Comparison of ENCODE assay signal across 9 cellular contexts in the genomic region with DNA sequence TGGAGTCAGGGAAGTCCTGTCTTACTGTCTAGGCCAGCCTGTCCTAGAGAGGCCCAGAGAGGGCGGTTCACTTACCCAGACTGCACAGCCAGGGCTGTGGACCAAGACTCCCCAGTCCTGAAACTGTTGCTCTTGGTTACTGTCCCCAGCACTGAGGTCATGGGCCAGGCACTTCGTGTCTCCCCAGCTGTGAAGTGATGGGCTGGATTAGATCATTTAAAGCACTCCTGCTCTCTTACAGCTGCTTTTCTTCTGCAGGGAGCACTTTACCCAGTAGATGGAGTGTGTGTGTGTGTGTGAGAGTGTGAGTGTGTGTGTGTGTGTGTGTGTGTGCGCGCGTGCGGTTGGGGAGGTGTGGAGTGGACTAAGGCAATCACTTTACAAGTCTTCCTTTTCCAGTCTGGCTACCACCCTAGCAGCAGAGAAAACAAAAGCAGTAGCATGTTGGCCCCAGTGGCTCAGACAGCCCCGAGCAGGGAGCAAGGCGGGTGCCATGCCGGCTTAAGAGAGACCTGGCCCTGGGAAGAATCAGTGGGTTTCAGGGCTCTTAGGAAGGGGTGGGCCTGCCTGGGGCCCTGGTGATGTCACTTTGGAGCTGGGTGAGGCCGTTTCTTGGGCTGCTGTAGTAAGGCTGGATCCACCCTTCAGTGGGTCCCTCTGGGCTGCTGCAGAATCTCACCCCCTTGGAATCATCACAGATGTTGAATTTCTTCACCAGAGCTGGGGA. TPM values are rescaled to one million over a fixed set of nuclear protein-coding genes. Genes with fewer than 3 reads are reported as not detected.
DNase-seq lines count a peak whose midpoint lies in the region; ATAC-seq, FAIRE-seq and TF ChIP-seq lines count a peak whose summit lies in the region.
"Had no signal": no experiment of that assay in that cellular context is flagged by ENCODE, and none has a peak within 500 bp of the region (broad histone marks: within the 10 kb centered on the region; RNA-seq: fewer than 3 reads in every experiment).

No MANE protein-coding gene starts in this region.

- TF ChIP-seq POLR2A in gastroesophageal sphincter (IDR thresholded peaks at IDR 0.05), result no peak

- H3K4me3 Mint-ChIP-seq in activated T-cell treated with anti-CD3 and anti-CD28 coated beads, Interleukin-2, amount 50 U/mL, for 4 hours, result no peak overlapping the region
- H3K4me3 Mint-ChIP-seq: activated naive CD4-positive, alpha-beta T cell treated with anti-CD3 and anti-CD28 coated beads, Interleukin-2, amount 50 U/mL, for 24 hours had no signal

- H3K36me3 ChIP-seq in SK-N-SH (replicated peaks in 1 of 2; ENCODE audit: control insufficient read depth in 1 of 2, insufficient read depth in 2 of 2, low read length in 1 of 2) (no peaks in the 10 kb centered on the region), gastroesophageal sphincter (peaks cover 0 to 4% of the 10 kb centered on the region in 2 donors), small intestine (ENCODE audit: control insufficient read depth in 2 of 2, insufficient read depth in 2 of 2, low read length in 2 of 2) (no peaks in the 10 kb centered on the region), Karpas-422 (ENCODE audit: insufficient read depth, low read length) (no peaks in the 10 kb centered on the region)

- peaks cover 7 to 15% of the 10 kb centered on the region in 2 experiments; a peak in 1 of 4 replicates for H3K4me1 ChIP-seq in SK-N-SH (ENCODE audit: control insufficient read depth in 1 of 2, insufficient read depth in 2 of 2, low read depth in 1 of 2, low read length in 1 of 2)
- peaks cover 2 to 84% (median 26%) of the 10 kb centered on the region in 3 donors for H3K4me1 ChIP-seq in gastroesophageal sphincter
- peaks cover 9 to 14% of the 10 kb centered on the region in 2 donors for H3K4me1 ChIP-seq in small intestine (ENCODE audit: control insufficient read depth in 2 of 2, insufficient read depth in 1 of 2, low read depth in 1 of 2, low read length in 1 of 2)
- H3K4me1 ChIP-seq in Karpas-422 (ENCODE audit: low read length), result no peaks in the 10 kb centered on the region

- H3K36me3 Mint-ChIP-seq in activated T-cell treated with anti-CD3 and anti-CD28 coated beads, Interleukin-2, amount 50 U/mL, for 4 hours (ENCODE audit: insufficient read depth), result peaks cover 7% of the 10 kb centered on the region
- H3K36me3 Mint-ChIP-seq: activated naive CD4-positive, alpha-beta T cell treated with anti-CD3 and anti-CD28 coated beads, Interleukin-2, amount 50 U/mL, for 24 hours had no signal

- TF ChIP-seq RAD21 in SK-N-SH (IDR thresholded peaks at IDR 0.05; ENCODE audit: low read length), result peak; percentile 13; the same call in 1 of the 2 replicates

- 73% methylated on average over 8 of the region's 10 CpGs for WGBS in SK-N-SH (ENCODE audit: low lambda C conversion rate)
- 32% methylated on average over 3 of the region's 10 CpGs; no CpG with 5 or more reads in 1 of the 2 donors for WGBS in gastroesophageal sphincter (ENCODE audit: low coverage in 1 of 2), 2 donors
- WGBS in small intestine, 3 donors, result 20 to 33% (median 31%) methylated on average over 9 to 10 of the region's 10 CpGs

- H3K4me3 ChIP-seq in SK-N-SH (ENCODE audit: low read depth in 2 of 2, low read length in 1 of 2) (peak overlapping the region in 1 of 2 experiments; percentile 81; a peak in 1 of 4 replicates), gastroesophageal sphincter (peak overlapping the region; percentile 76 to 83), small intestine (ENCODE audit: low read depth in 1 of 2, low read length in 2 of 2) (peak overlapping the region in 1 of 2 donors; percentile 97), Karpas-422 (ENCODE audit: low read length) (no peak overlapping the region)

- H3K27me3 ChIP-seq in SK-N-SH (ENCODE audit: insufficient read depth) (no peaks in the 10 kb centered on the region), gastroesophageal sphincter (no peaks in the 10 kb centered on the region), small intestine (ENCODE audit: control insufficient read depth in 2 of 2, insufficient read depth in 2 of 2, low read length in 2 of 2) (no peaks in the 10 kb centered on the region), Karpas-422 (ENCODE audit: low read length) (no peaks in the 10 kb centered on the region)

- TF ChIP-seq CTCF in SK-N-SH (IDR thresholded peaks at IDR 0.05) (no peak; the same call in 1 of the 2 replicates), gastroesophageal sphincter (IDR thresholded peaks at IDR 0.05) (peak in 2 of 4 experiments; percentile 48 to 53)

- POLR2A ChIA-PET in SK-N-SH (lab: Yijun Ruan, JAX), result no interaction called here

- peak overlapping the region in 1 of 2 experiments; percentile 52; a peak in 1 of 4 replicates for H3K27ac ChIP-seq in SK-N-SH (ENCODE audit: low read depth in 2 of 2, low read length in 1 of 2)
- H3K27ac ChIP-seq in gastroesophageal sphincter, result peak overlapping the region; percentile 14 to 99 (median 96)
- H3K27ac ChIP-seq in small intestine (ENCODE audit: low read depth in 1 of 2, low read length in 1 of 2), result peak overlapping the region; percentile 70 to 85
- H3K27ac ChIP-seq in Karpas-422 (ENCODE audit: low read length), result no peak overlapping the region

- no peaks in the 10 kb centered on the region for H3K9me2 ChIP-seq in SK-N-SH
- H3K9me2 ChIP-seq in Karpas-422 (replicated peaks; ENCODE audit: insufficient read depth, low read length), result no peaks in the 10 kb centered on the region

- peaks cover 18% of the 10 kb centered on the region for H3K4me1 Mint-ChIP-seq in activated T-cell treated with anti-CD3 and anti-CD28 coated beads, Interleukin-2, amount 50 U/mL, for 4 hours (ENCODE audit: low read depth)

- H3K9ac ChIP-seq in SK-N-SH (no peak overlapping the region; the same call in 1 of the 2 replicates), Karpas-422 (ENCODE audit: low read length) (no peak overlapping the region)

- peaks cover 2% of the 10 kb centered on the region for H3K27me3 Mint-ChIP-seq in activated T-cell treated with anti-CD3 and anti-CD28 coated beads, Interleukin-2, amount 50 U/mL, for 4 hours (ENCODE audit: low read depth)
- H3K27me3 Mint-ChIP-seq: activated naive CD4-positive, alpha-beta T cell treated with anti-CD3 and anti-CD28 coated beads, Interleukin-2, amount 50 U/mL, for 24 hours had no signal

- TF ChIP-seq EP300 in SK-N-SH (IDR thresholded peaks at IDR 0.05; ENCODE audit: borderline replicate concordance in 1 of 2, low read depth in 1 of 2, low read length in 1 of 2) (no peak), gastroesophageal sphincter (IDR thresholded peaks at IDR 0.05) (no peak)

- peaks cover 21% of the 10 kb centered on the region for H3F3A ChIP-seq in SK-N-SH (replicated peaks; ENCODE audit: insufficient read depth)

- H3K79me2 ChIP-seq in SK-N-SH (ENCODE audit: insufficient read depth), result peaks cover 53% of the 10 kb centered on the region
- H3K79me2 ChIP-seq in Karpas-422 (ENCODE audit: low read length), result no peaks in the 10 kb centered on the region

- DNase-seq in activated T-cell treated with anti-CD3 and anti-CD28 coated beads, Interleukin-2, amount 50 U/mL, for 4 hours, result no peak
- no peak for DNase-seq in activated T-cell treated with anti-CD3 and anti-CD28 coated beads, Interleukin-2, amount 50 U/mL, for 1 hour
- DNase-seq in SK-N-SH (no peak), small intestine (peak; percentile 69), Karpas-422 (no peak), NCI-H1105 treated with DMSO at 0.1 percent for 48 hours (lab: John Stamatoyannopoulos, UW) (no peak)
- DNase-seq in stimulated activated CD8-positive, alpha-beta memory T cell treated with anti-CD3 and anti-CD28 coated beads, Interleukin-4, amount 100 ng/mL, for 48 hours, result no peak

- H2AFZ ChIP-seq in SK-N-SH (ENCODE audit: low read depth) (no peak overlapping the region), Karpas-422 (ENCODE audit: low read length) (no peak overlapping the region)

- CTCF ChIA-PET in SK-N-SH (lab: Yijun Ruan, JAX), result interaction anchor here (0.8 to 1.0 kb wide), 3 partner anchors 9 to 201 kb away, joined by 3 to 4 read pairs (median 3); no protein-coding TSS in a partner anchor

- H3K4me2 ChIP-seq in SK-N-SH, result peak overlapping the region; percentile 84
- no peak overlapping the region for H3K4me2 ChIP-seq in Karpas-422 (ENCODE audit: low read depth, low read length, poor library complexity, severe bottlenecking)

- H3K9me3 ChIP-seq in SK-N-SH (no peaks in the 10 kb centered on the region), gastroesophageal sphincter (no peaks in the 10 kb centered on the region), small intestine (ENCODE audit: control insufficient read depth, low read depth) (no peaks in the 10 kb centered on the region), Karpas-422 (ENCODE audit: low read length) (no peaks in the 10 kb centered on the region)

- FAIRE-seq in small intestine (lab: Jason Lieb, UNC), result no peak

- H3K9me3 Mint-ChIP-seq in activated T-cell treated with anti-CD3 and anti-CD28 coated beads, Interleukin-2, amount 50 U/mL, for 4 hours, result no peaks in the 10 kb centered on the region
- H3K9me3 Mint-ChIP-seq: activated naive CD4-positive, alpha-beta T cell treated with anti-CD3 and anti-CD28 coated beads, Interleukin-2, amount 50 U/mL, for 24 hours had no signal

- peak; percentile 8 to 17 for ATAC-seq in activated T-cell treated with anti-CD3 and anti-CD28 coated beads, Interleukin-2, amount 50 U/mL, for 4 hours
- peak; percentile 26 for ATAC-seq in gastroesophageal sphincter

- peaks cover 16% of the 10 kb centered on the region for H4K20me1 ChIP-seq in SK-N-SH (ENCODE audit: insufficient read depth)
- no peaks in the 10 kb centered on the region for H4K20me1 ChIP-seq in Karpas-422 (ENCODE audit: insufficient read depth, low read depth, low read length)

TF ChIP-seq in SK-N-SH, 30 proteins besides CTCF, POLR2A, EP300 and RAD21 (continues in another document):
- TF ChIP-seq TCF12 (IDR thresholded peaks at IDR 0.05) (no peak), FOXJ3 (CRISPR knock-in tag; IDR thresholded peaks at IDR 0.05) (no peak), FOSL2 (IDR thresholded peaks at IDR 0.05; ENCODE audit: borderline replicate concordance, low read depth) (no peak), RXRA (IDR thresholded peaks at IDR 0.05; ENCODE audit: borderline replicate concordance, low read depth) (no peak), JUND (IDR thresholded peaks at IDR 0.05) (no peak), SMC3 (IDR thresholded peaks at IDR 0.05; ENCODE audit: low read depth, low read length) (no peak; the same call in 1 of the 2 replicates), RCOR1 (IDR thresholded peaks at IDR 0.05; ENCODE audit: low read length) (no peak), YY1 (IDR thresholded peaks at IDR 0.05; ENCODE audit: low read depth) (no peak)

RNA-seq across cellular contexts. Expression of gene SPSB1, which starts 2.4 kb away (rescaled TPM):
- 1 to 10 TPM; 2.3 to 3.8 (median 3.0) TPM for total RNA-seq in activated T-cell treated with anti-CD3 and anti-CD28 coated beads, Interleukin-2, amount 50 U/mL, for 4 hours
- polyA plus RNA-seq in SK-N-SH (2012; rRNA removed) (8.4 and 9.2 TPM in 2 replicates), small intestine (10 to 100 TPM; 30.0 to 69.1 (median 35.3) TPM)
- polyA plus RNA-seq in SK-N-SH (2012; cell fraction: cytosol; rRNA removed), result 4.4 and 5.8 TPM in 2 replicates
- 5.4 and 7.6 TPM in 2 replicates for polyA plus RNA-seq in SK-N-SH (2012; cell fraction: nucleus; rRNA removed)
- total RNA-seq in gastroesophageal sphincter, result 100 to 1,000 TPM in 2 of 4 donors, 10 to 100 TPM in 2; 56.3 to 111 (median 99.5) TPM
- total RNA-seq in Karpas-422 (2014; rRNA removed; shearing (Covaris generic); ENCODE audit: low replicate concordance), result not detected in 2 replicates

Comparison
In these comparisons a context has a peak if more than half of its experiments do, and no peak if none do; other contexts are left out.
1. RNA of gene SPSB1, which starts 2.4 kb away (total RNA-seq): 56.3 to 111 TPM in gastroesophageal sphincter; 2.3 to 3.8 TPM in activated T-cell treated with anti-CD3 and anti-CD28 coated beads, Interleukin-2, amount 50 U/mL, for 4 hours and not detected in Karpas-422; every median in the first group is over 10 times any median in the second.